15 cellular contexts compared by ENCODE assay signal in genomic region chr18:78893396-78894305, GRCh38.
"Had no signal": no experiment of that assay in that cellular context is flagged by ENCODE, and none has a peak within 500 bp of the region (broad histone marks: within the 10 kb centered on the region; RNA-seq: fewer than 3 reads in every experiment).

No MANE protein-coding gene starts in this region.

- H3K27ac ChIP-seq: cardiac muscle cell, lower lobe of right lung, parathyroid adenoma, tibial artery, uterus had no signal

- H3K27me3 ChIP-seq: cardiac muscle cell, tibial artery, uterus had no signal

- H3K36me3 ChIP-seq: cardiac muscle cell, lower lobe of right lung, tibial artery, uterus had no signal

- H3K4me1 ChIP-seq: lower lobe of right lung, parathyroid adenoma, tibial artery, uterus had no signal

- H3K4me3 ChIP-seq: cardiac muscle cell, lower lobe of right lung, tibial artery, uterus had no signal

- ATAC-seq: effector memory CD8-positive, alpha-beta T cell; left colon; lower lobe of right lung; stimulated activated naive CD8-positive, alpha-beta T cell treated with anti-CD3 and anti-CD28 coated beads, Interleukin-15, Interleukin-2, amounts not matched to agents 100 U/mL and 50 U/mL, for 24 hours had no signal

- DNase-seq: activated CD4-positive, alpha-beta T cell treated with anti-CD3 and anti-CD28 coated beads, Interleukin-2, amount 50 U/mL, for 48 hours; amygdala; dermis blood vessel endothelial cell; effector memory CD8-positive, alpha-beta T cell; foreskin fibroblast; hippocampal formation; left colon; lower lobe of right lung; stimulated activated CD4-positive, alpha-beta T cell treated with anti-CD3 and anti-CD28 coated beads, Interleukin-2, amount 100 ng/mL, for 24 hours; stimulated activated naive CD8-positive, alpha-beta T cell treated with anti-CD3 and anti-CD28 coated beads, Interleukin-15, Interleukin-2, amounts not matched to agents 100 U/mL and 50 U/mL, for 24 hours; substantia nigra; tibial artery; uterus had no signal
